In genomic region chr11:67429038-67429668, GRCh38 we compare ENCODE assay signal across 1 cellular context.
TF ChIP-seq lines count a peak whose summit lies in the region.

No MANE protein-coding gene starts in this region.

TF ChIP-seq in endothelial cell of umbilical vein, 7 proteins besides CTCF, POLR2A, EP300 and RAD21:
- TF ChIP-seq MAX (IDR thresholded peaks at IDR 0.05; ENCODE audit: insufficient read depth, insufficient read length) (no peak), GATA2 (IDR thresholded peaks at IDR 0.05; ENCODE audit: insufficient read depth, insufficient read length, low read depth, low read length) (no peak), MYC (IDR thresholded peaks at IDR 0.05; ENCODE audit: low read depth, low read length) (no peak), JUN (IDR thresholded peaks at IDR 0.05; ENCODE audit: borderline replicate concordance, insufficient read depth, insufficient read length, low read depth) (no peak), EZH2 (IDR thresholded peaks at IDR 0.05; ENCODE audit: borderline replicate concordance, low read depth, low read length, severe bottlenecking) (no peak), POLR2AphosphoS5 (IDR thresholded peaks at IDR 0.05; ENCODE audit: insufficient read depth, low read depth, low read length) (no peak), FOS (IDR thresholded peaks at IDR 0.05; ENCODE audit: borderline replicate concordance, insufficient read depth, low read length) (no peak)
